Comparison of ENCODE assay signal across 8 cellular contexts in genomic region chr19:6529937-6530384, GRCh38. TPM values are rescaled to one million over a fixed set of nuclear protein-coding genes. Genes with fewer than 3 reads are reported as not detected.
A peak's percentile ranks its signal among the peaks of the same experiment; 100 is the strongest.
DNase-seq lines count a peak whose midpoint lies in the region; TF ChIP-seq lines count a peak whose summit lies in the region.

No MANE protein-coding gene starts in this region.

- peaks cover 12% of the 10 kb centered on the region for H3K36me3 Mint-ChIP-seq in Caco-2 (ENCODE audit: insufficient read depth, unreplicated experiment)

- H3K9me3 ChIP-seq in Caco-2 (no peaks in the 10 kb centered on the region), MM.1S (replicated peaks; ENCODE audit: insufficient read depth, low read length) (no peaks in the 10 kb centered on the region), osteoblast (ENCODE audit: low read depth, low read length) (no peaks in the 10 kb centered on the region)

- no peak for TF ChIP-seq CTCF in Caco-2 (IDR thresholded peaks at IDR 0.05; ENCODE audit: insufficient read depth in 1 of 2, low read depth in 1 of 2, low read length in 1 of 2, severe bottlenecking in 1 of 2, unreplicated experiment in 1 of 2)
- no peak for TF ChIP-seq CTCF in MM.1S (IDR thresholded peaks at IDR 0.05; ENCODE audit: low read length)
- no peak for TF ChIP-seq CTCF in dorsolateral prefrontal cortex (IDR thresholded peaks at IDR 0.05 in 54 of 56, conservative IDR thresholded peaks at IDR 0.05 in 2 of 56; ENCODE audit: low read depth in 1 of 56, partially characterized antibody in 56 of 56)
- TF ChIP-seq CTCF in osteoblast (IDR thresholded peaks at IDR 0.05; ENCODE audit: extremely low read depth, low read depth, low read length), result no peak

- intact Hi-C loops in Caco-2 (cut with micrococcal nuclease; ENCODE audit: unreplicated experiment) (no loop called here), dorsolateral prefrontal cortex (cut with DNase I) (loop anchor here in 1 of 2 donors (5.0 to 10.0 kb wide), 2 partner anchors 207 to 245 kb away; partner anchors contain the start of genes GPR108 and TRIP10)

- H3K27me3 ChIP-seq in Caco-2 (replicated peaks; ENCODE audit: control insufficient read depth, insufficient read depth, low read length) (no peaks in the 10 kb centered on the region), MM.1S (replicated peaks; ENCODE audit: insufficient read depth, low read length) (peaks cover 19% of the 10 kb centered on the region), dorsolateral prefrontal cortex (peaks cover 0 to 5% (median 0%) of the 10 kb centered on the region in 45 donors), osteoblast (ENCODE audit: insufficient read depth, low read length) (peaks cover 19% of the 10 kb centered on the region)

- no peak overlapping the region for H3K27ac ChIP-seq in MM.1S (ENCODE audit: low read length)
- peak overlapping the region in 57 of 59 donors; percentile 10 to 97 (median 89) for H3K27ac ChIP-seq in dorsolateral prefrontal cortex
- H3K27ac ChIP-seq in osteoblast (ENCODE audit: low read depth, low read length), result peak overlapping the region; percentile 69

- 0 out of 2 replicates have a peak, but pooled peaks cover 6% of the 10 kb centered on the region for H3K4me1 ChIP-seq in Caco-2
- peaks cover 9% of the 10 kb centered on the region for H3K4me1 ChIP-seq in MM.1S (ENCODE audit: low read length)
- peaks cover 13% of the 10 kb centered on the region for H3K4me1 ChIP-seq in osteoblast (ENCODE audit: insufficient read depth, low read length)

- DNase-seq in Caco-2 (no peak), MM.1S (no peak), dorsolateral prefrontal cortex (no peak), osteoblast (ENCODE audit: insufficient read length, low spot score, missing footprints) (no peak), NCI-H2029 (lab: John Stamatoyannopoulos, UW) (no peak), DMS114 treated with DMSO at 0.1 percent for 48 hours (lab: John Stamatoyannopoulos, UW; ENCODE audit: unreplicated experiment) (no peak), NOMO-1 treated with dmso at 0.1 percent for 144 hours (lab: John Stamatoyannopoulos, UW; ENCODE audit: unreplicated experiment) (no peak)
- DNase-seq in stimulated activated CD4-positive, alpha-beta T cell treated with anti-CD3 and anti-CD28 coated beads, Interleukin-15, amount 100 ng/mL, for 24 hours, result no peak

- peak overlapping the region; percentile 84 for H3K4me3 Mint-ChIP-seq in Caco-2 (ENCODE audit: unreplicated experiment)

- H3K4me3 ChIP-seq in Caco-2 (ENCODE audit: low read depth, low read length) (peak overlapping the region; percentile 69), MM.1S (ENCODE audit: low read length) (no peak overlapping the region), dorsolateral prefrontal cortex (peak overlapping the region; percentile 60 to 95 (median 82)), osteoblast (ENCODE audit: insufficient read depth, low read length) (peak overlapping the region; percentile 81)

- H3K9me2 ChIP-seq in MM.1S (replicated peaks; ENCODE audit: insufficient read depth, low read length), result no peaks in the 10 kb centered on the region

- no TSS peak for BruUV-seq in Caco-2 (replicated peaks; lab: Mats Ljungman, UMichigan)

- H3K4me1 Mint-ChIP-seq in Caco-2 (ENCODE audit: low read depth, unreplicated experiment), result peaks cover 12% of the 10 kb centered on the region

- H3K27ac Mint-ChIP-seq in Caco-2 (ENCODE audit: unreplicated experiment), result peak overlapping the region; percentile 78

- CTCF ChIA-PET in Caco-2 (lab: Charles Lee), result interaction anchor here (1.1 kb wide), 1 partner anchor 208 kb away, joined by 5 read pairs; the partner anchor contains the start of gene GPR108

- peak overlapping the region; percentile 91; the same call in 1 of the 2 replicates for H3K4me2 ChIP-seq in MM.1S (ENCODE audit: low read depth, low read length)
- H3K4me2 ChIP-seq in osteoblast (ENCODE audit: insufficient read depth, low read length), result peak overlapping the region; percentile 99

- H3K36me3 ChIP-seq in Caco-2 (ENCODE audit: control insufficient read depth, insufficient read depth, low read length), result no peaks in the 10 kb centered on the region
- H3K36me3 ChIP-seq in MM.1S (replicated peaks; ENCODE audit: insufficient read depth, low read length), result no peaks in the 10 kb centered on the region
- no peaks in the 10 kb centered on the region for H3K36me3 ChIP-seq in osteoblast (ENCODE audit: insufficient read depth, low read length)

- no peaks in the 10 kb centered on the region for H4K20me1 ChIP-seq in MM.1S (ENCODE audit: insufficient read depth, low read length)
- no peaks in the 10 kb centered on the region for H4K20me1 ChIP-seq in osteoblast (ENCODE audit: insufficient read depth, low read length)

- H3F3A ChIP-seq in MM.1S (ENCODE audit: insufficient read depth, low read length), result no peaks in the 10 kb centered on the region

- no peak overlapping the region; the same call in 1 of the 2 replicates for H3K9ac ChIP-seq in MM.1S (ENCODE audit: low read length)

- H3K9me3 Mint-ChIP-seq in Caco-2 (ENCODE audit: unreplicated experiment), result peaks cover 9% of the 10 kb centered on the region

- POLR2A ChIA-PET in Caco-2 (lab: Charles Lee), result interaction anchor here (0.7 to 0.8 kb wide), 2 partner anchors 13 to 132 kb away, joined by 4 to 5 read pairs; no protein-coding TSS in a partner anchor

- H3K79me2 ChIP-seq in MM.1S (ENCODE audit: low read length) (peaks cover 18% of the 10 kb centered on the region), osteoblast (ENCODE audit: insufficient read depth, low read length) (no peaks in the 10 kb centered on the region)

- peaks cover 3% of the 10 kb centered on the region for H3K27me3 Mint-ChIP-seq in Caco-2 (ENCODE audit: insufficient read depth, unreplicated experiment)

- no peak overlapping the region for H2AFZ ChIP-seq in MM.1S (ENCODE audit: low read length)
- H2AFZ ChIP-seq in osteoblast (ENCODE audit: low read length), result peak overlapping the region; percentile 99

RNA-seq across cellular contexts. Expression of gene TNFSF9, which starts 0.9 kb away (rescaled TPM):
- total RNA-seq in Caco-2 (2022) (0.77 and 1.3 TPM in 2 replicates), dorsolateral prefrontal cortex (10 to 100 TPM in 3 of 120 experiments, 1 to 10 TPM in 117; 2.4 to 16.3 (median 4.8) TPM), osteoblast (12.7 and 16.6 TPM in 2 replicates)

RNA-seq across cellular contexts. Expression of gene TUBB4A, which starts 27.9 kb away (rescaled TPM):
- 3.8 and 6.0 TPM in 2 replicates for total RNA-seq in Caco-2 (2022)
- total RNA-seq in dorsolateral prefrontal cortex, result 1,000 to 10,000 TPM in 16 of 120 experiments, 100 to 1,000 TPM in 104; 306 to 1,743 (median 779) TPM
- total RNA-seq in osteoblast, result not detected in 2 replicates

RNA-seq across cellular contexts. Expression of gene DENND1C, which starts 48.4 kb away (rescaled TPM):
- 3.5 and 4.4 TPM in 2 replicates for total RNA-seq in Caco-2 (2022)
- 1 to 10 TPM in 117 of 120 experiments, under 1 TPM in 3; 0.65 to 5.4 (median 2.4) TPM for total RNA-seq in dorsolateral prefrontal cortex
- total RNA-seq in osteoblast, result not detected in 2 replicates

Comparison
In these comparisons a context has a peak if more than half of its experiments do, and no peak if none do; other contexts are left out.
1. RNA of gene TUBB4A, which starts 27.9 kb away (total RNA-seq): 306 to 1,743 TPM in dorsolateral prefrontal cortex; 3.8 to 6.0 TPM in Caco-2 and not detected in osteoblast; every median in the first group is over 10 times any median in the second.